Comparison of ENCODE assay signal across 8 cellular contexts in genomic region chr2:227324671-227325055, GRCh38. TPM values are rescaled to one million over a fixed set of nuclear protein-coding genes. Genes with fewer than 3 reads are reported as not detected.
DNase-seq lines count a peak whose midpoint lies in the region; ATAC-seq and TF ChIP-seq lines count a peak whose summit lies in the region.

No MANE protein-coding gene starts in this region.

- H3K4me1 ChIP-seq in BE2C (no peaks in the 10 kb centered on the region; the same call in 1 of the 2 replicates), lower lobe of right lung (peaks cover 30% of the 10 kb centered on the region), upper lobe of left lung (peaks cover 12 to 19% (median 17%) of the 10 kb centered on the region in 4 donors)

- H3K36me3 ChIP-seq in BE2C (no peaks in the 10 kb centered on the region), lower lobe of right lung (peaks cover 5% of the 10 kb centered on the region), upper lobe of left lung (peaks cover 0 to 6% (median 0%) of the 10 kb centered on the region in 4 donors)

- no peak for TF ChIP-seq EP300 in upper lobe of left lung (IDR thresholded peaks at IDR 0.05)

- no peaks in the 10 kb centered on the region for H3K27me3 ChIP-seq in BE2C
- no peaks in the 10 kb centered on the region for H3K27me3 ChIP-seq in lower lobe of right lung (ENCODE audit: low read depth)
- H3K27me3 ChIP-seq in upper lobe of left lung, result no peaks in the 10 kb centered on the region

- H3K4me3 ChIP-seq in BE2C (ENCODE audit: low read depth, low read length) (peak overlapping the region; percentile 99), lower lobe of right lung (peak overlapping the region; percentile 91), upper lobe of left lung (peak overlapping the region; percentile 28 to 90 (median 74))

- DNase-seq in BE2C, result peak; percentile 11
- peak; percentile 53 for DNase-seq in NCI-H69 (lab: John Stamatoyannopoulos, UW)
- no peak for DNase-seq in lower lobe of right lung
- DNase-seq in upper lobe of left lung, result no peak
- no peak for DNase-seq in NK-92 (lab: John Stamatoyannopoulos, UW; ENCODE audit: unreplicated experiment)

- H3K9me3 ChIP-seq in BE2C (no peaks in the 10 kb centered on the region), lower lobe of right lung (no peaks in the 10 kb centered on the region), upper lobe of left lung (no peaks in the 10 kb centered on the region)

- ATAC-seq in GM18909 (IDR thresholded peaks at IDR 0.05; ENCODE audit: poor library complexity, unreplicated experiment) (peak; percentile 15), lower lobe of right lung (peak; percentile 9 to 42), upper lobe of left lung (ENCODE audit: low FRiP score in 2 of 2) (peak; percentile 46 to 50), HG02870 (IDR thresholded peaks at IDR 0.05; ENCODE audit: unreplicated experiment) (no peak)

- H3K27ac ChIP-seq in cingulate gyrus (ENCODE audit: low read depth, low read length) (peak overlapping the region; percentile 83), lower lobe of right lung (peak overlapping the region; percentile 91), upper lobe of left lung (peak overlapping the region; percentile 88 to 94 (median 90))

- 16 to 17% methylated on average over 6 of the region's 6 CpGs for WGBS in upper lobe of left lung, 2 donors

- TF ChIP-seq CTCF in BE2C (IDR thresholded peaks at IDR 0.05; ENCODE audit: low read depth, low read length) (no peak), lower lobe of right lung (IDR thresholded peaks at IDR 0.05) (no peak), upper lobe of left lung (IDR thresholded peaks at IDR 0.05) (no peak)

- intact Hi-C loops in lower lobe of right lung (cut with DNase I), result no loop called here

- TF ChIP-seq POLR2A in upper lobe of left lung (IDR thresholded peaks at IDR 0.05), result no peak

RNA-seq across cellular contexts. Expression of gene MFF, which starts 0.4 kb away (rescaled TPM):
- 61.3 TPM for polyA plus RNA-seq in BE2C (2012; ENCODE audit: insufficient read depth, insufficient read length, low read depth)
- total RNA-seq in lower lobe of right lung (53.0 TPM), upper lobe of left lung (100 to 1,000 TPM in 1 of 6 donors, 10 to 100 TPM in 5; 47.6 to 103 (median 74.5) TPM)

RNA-seq across cellular contexts. Expression of gene TM4SF20, which starts 54.4 kb away (rescaled TPM):
- polyA plus RNA-seq in BE2C (2012; ENCODE audit: insufficient read depth, insufficient read length, low read depth), result not detected
- total RNA-seq in lower lobe of right lung (not detected), upper lobe of left lung (not detected)

Comparison
In these comparisons a context has a peak if more than half of its experiments do, and no peak if none do; other contexts are left out.
1. DNase-seq: peak in BE2C (single experiment) and NCI-H69 (single experiment); none in lower lobe of right lung (single experiment), upper lobe of left lung (0 of 2) and NK-92 (single experiment).
2. Peak in every context shown above with its lines, with median percentiles within 50 percentile points of each other: H3K4me3 ChIP-seq and H3K27ac ChIP-seq.